9 cellular contexts compared by ENCODE assay signal in genomic region chr5:139690385-139691274, GRCh38. TPM values are rescaled to one million over a fixed set of nuclear protein-coding genes. Genes with fewer than 3 reads are reported as not detected.
DNase-seq lines count a peak whose midpoint lies in the region; ATAC-seq and TF ChIP-seq lines count a peak whose summit lies in the region.
"Had no signal": no experiment of that assay in that cellular context is flagged by ENCODE, and none has a peak within 500 bp of the region (broad histone marks: within the 10 kb centered on the region; RNA-seq: fewer than 3 reads in every experiment).

No MANE protein-coding gene starts in this region.

- 21 to 58% (median 27%) methylated on average over 6 to 20 of the region's 20 CpGs for WGBS in adrenal gland, 4 donors
- 30% methylated on average over 16 of the region's 20 CpGs for WGBS in hepatocyte (ENCODE audit: low lambda C conversion rate, missing lambda C conversion rate)
- WGBS in spleen, 5 donors: 30 to 42% (median 37%) methylated on average over 15 to 20 of the region's 20 CpGs

- no peaks in the 10 kb centered on the region for H3K9me3 ChIP-seq in adrenal gland (replicated peaks in 1 of 3)
- no peaks in the 10 kb centered on the region for H3K9me3 ChIP-seq in hepatocyte (ENCODE audit: low read depth)
- H3K9me3 ChIP-seq in spleen: no peaks in the 10 kb centered on the region

- TF ChIP-seq CTCF in adrenal gland (IDR thresholded peaks at IDR 0.05) (no peak), hepatocyte (IDR thresholded peaks at IDR 0.05; ENCODE audit: poor library complexity) (peak; percentile 4), spleen (IDR thresholded peaks at IDR 0.05 in 8 of 11, conservative IDR thresholded peaks at IDR 0.05 in 3 of 11) (peak in 3 of 11 experiments; percentile 9 to 34 (median 25))

- H4K20me1 ChIP-seq in hepatocyte (ENCODE audit: insufficient read depth, poor library complexity, severe bottlenecking): no peaks in the 10 kb centered on the region

- H2AFZ ChIP-seq in hepatocyte: no peak overlapping the region

- H3K27me3 ChIP-seq in adrenal gland (no peaks in the 10 kb centered on the region), hepatocyte (no peaks in the 10 kb centered on the region), spleen (replicated peaks in 1 of 7) (no peaks in the 10 kb centered on the region)

- peaks cover 10 to 26% of the 10 kb centered on the region in 2 donors for H3K4me1 ChIP-seq in adrenal gland (replicated peaks in 1 of 2)
- H3K4me1 ChIP-seq in hepatocyte (ENCODE audit: insufficient read depth): peaks cover 40% of the 10 kb centered on the region
- H3K4me1 ChIP-seq in spleen: peaks cover 25 to 73% (median 49%) of the 10 kb centered on the region in 6 donors

- in situ Hi-C loops in ACHN (cut with HindIII; ENCODE audit: low pct_ligation_motif_present, low pct_unique_long_range_greater_than_20kb, low sequenced_read_pairs): no loop called here

- TF ChIP-seq POLR2A in adrenal gland (IDR thresholded peaks at IDR 0.05) (no peak), spleen (IDR thresholded peaks at IDR 0.05) (no peak)

- no peak overlapping the region for H3K4me3 ChIP-seq in adrenal gland
- H3K4me3 ChIP-seq in hepatocyte: no peak overlapping the region
- H3K4me3 ChIP-seq in spleen: no peak overlapping the region

- peak overlapping the region; percentile 49 for H3K4me2 ChIP-seq in hepatocyte

- intact Hi-C loops in adrenal gland (cut with DNase I) (loop anchor here (5.0 to 10.0 kb wide), 2 partner anchors 53 to 74 kb away; no protein-coding TSS in a partner anchor), spleen (cut with DNase I; ENCODE audit: low total_unique reads) (loop anchor here (10.0 kb wide), 1 partner anchor 64 kb away; no protein-coding TSS in a partner anchor)

- peak overlapping the region in 1 of 5 donors; percentile 49 for H3K27ac ChIP-seq in adrenal gland
- H3K27ac ChIP-seq in hepatocyte: peak overlapping the region; percentile 62
- H3K27ac ChIP-seq in spleen: peak overlapping the region in 7 of 8 donors; percentile 43 to 74 (median 70)

- ATAC-seq in HG03571 (IDR thresholded peaks at IDR 0.05; ENCODE audit: unreplicated experiment) (no peak), HG02884 (IDR thresholded peaks at IDR 0.05; ENCODE audit: unreplicated experiment) (no peak)

- peak; percentile 68 for DNase-seq in HT1080 (ENCODE audit: low read depth)
- DNase-seq in adrenal gland: peak in 4 of 7 donors; percentile 37 to 66 (median 56)
- DNase-seq in hepatocyte (ENCODE audit: low spot score): peak; percentile 69
- DNase-seq in spleen: peak; percentile 81
- no peak for DNase-seq in ACHN
- no peak for DNase-seq in stimulated activated CD4-positive, alpha-beta T cell treated with anti-CD3 and anti-CD28 coated beads, Interleukin-15, amount 100 ng/mL, for 24 hours
- DNase-seq: NCI-H774 had no signal

- H3K79me2 ChIP-seq in hepatocyte: no peaks in the 10 kb centered on the region

- H3K9me2 ChIP-seq in hepatocyte (replicated peaks; ENCODE audit: insufficient read depth): no peaks in the 10 kb centered on the region

- H3K36me3 ChIP-seq in adrenal gland (replicated peaks in 1 of 2): no peaks in the 10 kb centered on the region
- H3K36me3 ChIP-seq in hepatocyte (replicated peaks; ENCODE audit: insufficient read depth, low read depth): no peaks in the 10 kb centered on the region
- peaks cover 0 to 2% (median 0%) of the 10 kb centered on the region in 6 donors for H3K36me3 ChIP-seq in spleen

RNA-seq across cellular contexts. Expression of gene CXXC5, which starts 42.5 kb away (rescaled TPM):
- 49.4 and 54.9 TPM in 2 replicates for total RNA-seq in HT1080 (2014; rRNA removed; shearing (Covaris generic))
- polyA plus RNA-seq in HT1080 (2015; cell fraction: cytosol; rRNA removed): 29.7 and 30.4 TPM in 2 replicates
- polyA plus RNA-seq in HT1080 (2015; cell fraction: nucleus; rRNA removed): 19.3 and 19.5 TPM in 2 replicates
- total RNA-seq in adrenal gland (10 to 100 TPM; 33.5 to 79.3 (median 42.4) TPM), hepatocyte (90.9 and 110 TPM in 2 replicates), spleen (10 to 100 TPM; 57.5 to 69.5 (median 62.8) TPM)
- polyA plus RNA-seq in adrenal gland (10 to 100 TPM; 17.7 to 29.8 (median 27.8) TPM), hepatocyte (98.7 and 106 TPM in 2 replicates), spleen (10 to 100 TPM; 46.4 to 69.5 (median 60.8) TPM)

Comparison
In these comparisons a context has a peak if more than half of its experiments do, and no peak if none do; other contexts are left out.
1. DNase-seq: peak in HT1080 (single experiment), adrenal gland (4 of 7), hepatocyte (single experiment) and spleen (single experiment); none in ACHN (single experiment) and stimulated activated CD4-positive, alpha-beta T cell treated with anti-CD3 and anti-CD28 coated beads, Interleukin-15, amount 100 ng/mL, for 24 hours (single experiment).